In the genomic region with DNA sequence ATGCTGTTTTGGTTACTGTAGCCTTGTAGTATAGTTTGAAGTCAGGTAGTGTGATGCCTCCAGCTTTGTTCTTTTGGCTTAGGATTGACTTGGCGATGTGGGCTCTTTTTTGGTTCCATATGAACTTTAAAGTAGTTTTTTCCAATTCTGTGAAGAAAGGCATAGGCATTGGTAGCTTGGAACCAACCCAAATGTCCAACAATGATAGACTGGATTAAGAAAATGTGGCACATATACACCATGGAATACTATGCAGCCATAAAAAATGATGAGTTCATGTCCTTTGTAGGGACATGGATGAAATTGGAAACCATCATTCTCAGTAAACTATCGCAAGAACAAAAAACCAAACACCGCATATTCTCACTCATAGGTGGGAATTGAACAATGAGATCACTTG, we compare ENCODE assay signal across 2 cellular contexts. TPM values are rescaled to one million over a fixed set of nuclear protein-coding genes. Genes with fewer than 3 reads are reported as not detected.
"Had no signal": no experiment of that assay in that cellular context is flagged by ENCODE, and none has a peak within 500 bp of the region (broad histone marks: within the 10 kb centered on the region; RNA-seq: fewer than 3 reads in every experiment).

No MANE protein-coding gene starts in this region.

RNA-seq across cellular contexts. Expression of a gene that starts 43.7 kb away (rescaled TPM):
- total RNA-seq: G401, GM12878 had no signal
- polyA plus RNA-seq: GM12878 had no signal
